Comparison of ENCODE assay signal across 8 cellular contexts in genomic region chr6:56541736-56542366, GRCh38.
DNase-seq lines count a peak whose midpoint lies in the region; ATAC-seq and TF ChIP-seq lines count a peak whose summit lies in the region.

No MANE protein-coding gene starts in this region.

- CTCF ChIA-PET in Calu3 (lab: Charles Lee), result interaction anchor here (0.6 to 1.3 kb wide), 4 partner anchors 10 to 171 kb away, joined by 3 to 17 read pairs (median 4); no protein-coding TSS in a partner anchor

- H3K27ac Mint-ChIP-seq in Calu3 (ENCODE audit: unreplicated experiment), result no peak overlapping the region

- no peaks in the 10 kb centered on the region for H3K27me3 Mint-ChIP-seq in Calu3 (ENCODE audit: unreplicated experiment)

- TF ChIP-seq CTCF in Calu3 (IDR thresholded peaks at IDR 0.05; ENCODE audit: unreplicated experiment) (no peak), epithelial cell of proximal tubule (conservative IDR thresholded peaks at IDR 0.05; ENCODE audit: low read depth, low read length) (no peak)

- ATAC-seq in GM21526 (IDR thresholded peaks at IDR 0.05; ENCODE audit: low FRiP score, unreplicated experiment), result no peak
- ATAC-seq in GM18907 (IDR thresholded peaks at IDR 0.05; ENCODE audit: unreplicated experiment), result no peak
- ATAC-seq in GM19351 (IDR thresholded peaks at IDR 0.05; ENCODE audit: unreplicated experiment), result no peak

- H3K4me3 Mint-ChIP-seq in Calu3 (ENCODE audit: low read depth, unreplicated experiment), result no peak overlapping the region

- no peaks in the 10 kb centered on the region for H3K9me3 Mint-ChIP-seq in Calu3 (ENCODE audit: low read depth, unreplicated experiment)

- intact Hi-C loops in Calu3 (cut with micrococcal nuclease; ENCODE audit: unreplicated experiment), result no loop called here

- BruUV-seq in Calu3 (replicated peaks; lab: Mats Ljungman, UMichigan), result TSS peak; percentile 63

- H3K4me1 Mint-ChIP-seq in Calu3 (ENCODE audit: low read depth, unreplicated experiment), result peaks cover 10% of the 10 kb centered on the region

- DNase-seq in Calu3, result no peak
- peak; percentile 44 for DNase-seq in NCI-H748 (lab: John Stamatoyannopoulos, UW; ENCODE audit: unreplicated experiment)
- DNase-seq in epithelial cell of proximal tubule (ENCODE audit: low read depth), result no peak
- DNase-seq in pons (ENCODE audit: low spot score), result peak; percentile 64
- DNase-seq in activated naive CD4-positive, alpha-beta T cell (lab: John Stamatoyannopoulos, UW), result no peak

- H3K36me3 Mint-ChIP-seq in Calu3 (ENCODE audit: insufficient read depth, unreplicated experiment), result no peaks in the 10 kb centered on the region

- H3K4me3 ChIP-seq in epithelial cell of proximal tubule (ENCODE audit: low read depth, low read length), result peak overlapping the region; percentile 64

Comparison
In these comparisons a context has a peak if more than half of its experiments do, and no peak if none do; other contexts are left out.
1. DNase-seq: peak in NCI-H748 (single experiment) and pons (single experiment); none in Calu3 (single experiment), epithelial cell of proximal tubule (single experiment) and activated naive CD4-positive, alpha-beta T cell (0 of 4).